Comparison of ENCODE assay signal across 1 cellular context in the genomic region with DNA sequence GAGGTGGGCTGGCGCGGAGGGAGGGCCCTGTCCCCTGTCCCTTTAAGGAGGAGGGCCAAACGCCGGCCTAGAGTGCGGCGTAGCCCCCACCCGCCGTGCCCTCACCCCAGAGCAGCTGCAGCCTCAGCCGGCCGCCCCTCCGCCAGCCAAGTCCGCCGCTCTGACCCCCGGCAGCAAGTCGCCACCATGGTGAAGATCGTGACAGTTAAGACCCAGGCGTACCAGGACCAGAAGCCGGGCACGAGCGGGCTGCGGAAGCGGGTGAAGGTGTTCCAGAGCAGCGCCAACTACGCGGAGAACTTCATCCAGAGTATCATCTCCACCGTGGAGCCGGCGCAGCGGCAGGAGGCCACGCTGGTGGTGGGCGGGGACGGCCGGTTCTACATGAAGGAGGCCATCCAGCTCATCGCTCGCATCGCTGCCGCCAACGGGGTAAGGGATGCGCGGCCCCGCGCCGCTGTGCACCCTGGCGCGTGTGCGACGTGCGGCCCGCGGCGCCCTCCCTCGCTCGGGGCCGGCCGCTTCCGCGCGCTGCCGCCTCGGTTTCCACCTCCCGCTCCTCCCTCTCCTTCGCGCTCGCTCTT.
TF ChIP-seq lines count a peak whose summit lies in the region.

A gene (plus strand): TSS at position 109 of the 584 bp plus-strand sequence. CDS start 78 bp downstream, at position 187.

TF ChIP-seq in HepG2, 621 proteins besides CTCF, POLR2A, EP300 and RAD21 (continued from another document and continues in another):
- TF ChIP-seq, protein P1, sequence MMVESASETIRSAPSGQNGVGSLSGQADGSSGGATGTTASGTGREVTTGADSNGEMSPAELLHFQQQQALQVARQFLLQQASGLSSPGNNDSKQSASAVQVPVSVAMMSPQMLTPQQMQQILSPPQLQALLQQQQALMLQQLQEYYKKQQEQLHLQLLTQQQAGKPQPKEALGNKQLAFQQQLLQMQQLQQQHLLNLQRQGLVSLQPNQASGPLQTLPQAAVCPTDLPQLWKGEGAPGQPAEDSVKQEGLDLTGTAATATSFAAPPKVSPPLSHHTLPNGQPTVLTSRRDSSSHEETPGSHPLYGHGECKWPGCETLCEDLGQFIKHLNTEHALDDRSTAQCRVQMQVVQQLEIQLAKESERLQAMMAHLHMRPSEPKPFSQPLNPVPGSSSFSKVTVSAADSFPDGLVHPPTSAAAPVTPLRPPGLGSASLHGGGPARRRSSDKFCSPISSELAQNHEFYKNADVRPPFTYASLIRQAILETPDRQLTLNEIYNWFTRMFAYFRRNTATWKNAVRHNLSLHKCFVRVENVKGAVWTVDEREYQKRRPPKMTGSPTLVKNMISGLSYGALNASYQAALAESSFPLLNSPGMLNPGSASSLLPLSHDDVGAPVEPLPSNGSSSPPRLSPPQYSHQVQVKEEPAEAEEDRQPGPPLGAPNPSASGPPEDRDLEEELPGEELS (CRISPR knock-in tag; IDR thresholded peaks at IDR 0.05): no peak; the same call in 1 of the 2 replicates
- TF ChIP-seq XRCC5 (optimal IDR thresholded peaks at IDR 0.05; ENCODE audit: low read length): peak; percentile 14
- peak; percentile 92; the same call in 1 of the 2 replicates for TF ChIP-seq ZSCAN31 (CRISPR knock-in tag; IDR thresholded peaks at IDR 0.05; ENCODE audit: low read depth)
- no peak for TF ChIP-seq ZNF17 (CRISPR knock-in tag; IDR thresholded peaks at IDR 0.05)
- TF ChIP-seq ZNF33A (CRISPR knock-in tag; IDR thresholded peaks at IDR 0.05; ENCODE audit: borderline replicate concordance): 0 out of 2 replicates have a peak, but pooled peaks have one; percentile 51
- TF ChIP-seq SALL1 (CRISPR knock-in tag; IDR thresholded peaks at IDR 0.05): peak; percentile 65; the same call in 1 of the 2 replicates
- no peak; the same call in 1 of the 2 replicates for TF ChIP-seq ZNF136 (CRISPR knock-in tag; IDR thresholded peaks at IDR 0.05; ENCODE audit: low read depth)
- TF ChIP-seq, protein P2, sequence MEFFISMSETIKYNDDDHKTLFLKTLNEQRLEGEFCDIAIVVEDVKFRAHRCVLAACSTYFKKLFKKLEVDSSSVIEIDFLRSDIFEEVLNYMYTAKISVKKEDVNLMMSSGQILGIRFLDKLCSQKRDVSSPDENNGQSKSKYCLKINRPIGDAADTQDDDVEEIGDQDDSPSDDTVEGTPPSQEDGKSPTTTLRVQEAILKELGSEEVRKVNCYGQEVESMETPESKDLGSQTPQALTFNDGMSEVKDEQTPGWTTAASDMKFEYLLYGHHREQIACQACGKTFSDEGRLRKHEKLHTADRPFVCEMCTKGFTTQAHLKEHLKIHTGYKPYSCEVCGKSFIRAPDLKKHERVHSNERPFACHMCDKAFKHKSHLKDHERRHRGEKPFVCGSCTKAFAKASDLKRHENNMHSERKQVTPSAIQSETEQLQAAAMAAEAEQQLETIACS (CRISPR knock-in tag; IDR thresholded peaks at IDR 0.05): peak; percentile 87
- TF ChIP-seq, protein P3, sequence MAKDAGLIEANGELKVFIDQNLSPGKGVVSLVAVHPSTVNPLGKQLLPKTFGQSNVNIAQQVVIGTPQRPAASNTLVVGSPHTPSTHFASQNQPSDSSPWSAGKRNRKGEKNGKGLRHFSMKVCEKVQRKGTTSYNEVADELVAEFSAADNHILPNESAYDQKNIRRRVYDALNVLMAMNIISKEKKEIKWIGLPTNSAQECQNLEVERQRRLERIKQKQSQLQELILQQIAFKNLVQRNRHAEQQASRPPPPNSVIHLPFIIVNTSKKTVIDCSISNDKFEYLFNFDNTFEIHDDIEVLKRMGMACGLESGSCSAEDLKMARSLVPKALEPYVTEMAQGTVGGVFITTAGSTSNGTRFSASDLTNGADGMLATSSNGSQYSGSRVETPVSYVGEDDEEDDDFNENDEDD (CRISPR knock-in tag; IDR thresholded peaks at IDR 0.05; ENCODE audit: borderline replicate concordance): peak; percentile 59; the same call in 1 of the 2 replicates
- 0 out of 2 replicates have a peak, but pooled peaks have one; percentile 22 for TF ChIP-seq GATAD1 (CRISPR knock-in tag; IDR thresholded peaks at IDR 0.05)
- TF ChIP-seq ZNF383 (CRISPR knock-in tag; IDR thresholded peaks at IDR 0.05; ENCODE audit: borderline replicate concordance): no peak
- TF ChIP-seq ZNF3 (CRISPR knock-in tag; IDR thresholded peaks at IDR 0.05): peak; percentile 62; the same call in 1 of the 2 replicates
- TF ChIP-seq, protein P4, sequence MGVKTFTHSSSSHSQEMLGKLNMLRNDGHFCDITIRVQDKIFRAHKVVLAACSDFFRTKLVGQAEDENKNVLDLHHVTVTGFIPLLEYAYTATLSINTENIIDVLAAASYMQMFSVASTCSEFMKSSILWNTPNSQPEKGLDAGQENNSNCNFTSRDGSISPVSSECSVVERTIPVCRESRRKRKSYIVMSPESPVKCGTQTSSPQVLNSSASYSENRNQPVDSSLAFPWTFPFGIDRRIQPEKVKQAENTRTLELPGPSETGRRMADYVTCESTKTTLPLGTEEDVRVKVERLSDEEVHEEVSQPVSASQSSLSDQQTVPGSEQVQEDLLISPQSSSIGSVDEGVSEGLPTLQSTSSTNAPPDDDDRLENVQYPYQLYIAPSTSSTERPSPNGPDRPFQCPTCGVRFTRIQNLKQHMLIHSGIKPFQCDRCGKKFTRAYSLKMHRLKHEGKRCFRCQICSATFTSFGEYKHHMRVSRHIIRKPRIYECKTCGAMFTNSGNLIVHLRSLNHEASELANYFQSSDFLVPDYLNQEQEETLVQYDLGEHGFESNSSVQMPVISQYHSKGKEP (CRISPR knock-in tag; IDR thresholded peaks at IDR 0.05): no peak
- peak; percentile 67; the same call in 1 of the 2 replicates for TF ChIP-seq TOPORS (CRISPR knock-in tag; IDR thresholded peaks at IDR 0.05)
- TF ChIP-seq, protein P5, sequence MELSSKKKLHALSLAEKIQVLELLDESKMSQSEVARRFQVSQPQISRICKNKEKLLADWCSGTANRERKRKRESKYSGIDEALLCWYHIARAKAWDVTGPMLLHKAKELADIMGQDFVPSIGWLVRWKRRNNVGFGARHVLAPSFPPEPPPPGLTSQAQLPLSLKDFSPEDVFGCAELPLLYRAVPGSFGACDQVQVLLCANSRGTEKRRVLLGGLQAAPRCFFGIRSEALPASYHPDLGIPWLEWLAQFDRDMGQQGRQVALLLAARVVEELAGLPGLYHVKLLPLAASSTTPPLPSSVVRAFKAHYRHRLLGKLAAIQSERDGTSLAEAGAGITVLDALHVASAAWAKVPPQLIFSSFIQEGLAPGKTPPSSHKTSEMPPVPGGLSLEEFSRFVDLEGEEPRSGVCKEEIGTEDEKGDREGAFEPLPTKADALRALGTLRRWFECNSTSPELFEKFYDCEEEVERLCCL (CRISPR knock-in tag; IDR thresholded peaks at IDR 0.05; ENCODE audit: borderline replicate concordance): 0 out of 2 replicates have a peak, but pooled peaks have one; percentile 14
- TF ChIP-seq, protein P6, sequence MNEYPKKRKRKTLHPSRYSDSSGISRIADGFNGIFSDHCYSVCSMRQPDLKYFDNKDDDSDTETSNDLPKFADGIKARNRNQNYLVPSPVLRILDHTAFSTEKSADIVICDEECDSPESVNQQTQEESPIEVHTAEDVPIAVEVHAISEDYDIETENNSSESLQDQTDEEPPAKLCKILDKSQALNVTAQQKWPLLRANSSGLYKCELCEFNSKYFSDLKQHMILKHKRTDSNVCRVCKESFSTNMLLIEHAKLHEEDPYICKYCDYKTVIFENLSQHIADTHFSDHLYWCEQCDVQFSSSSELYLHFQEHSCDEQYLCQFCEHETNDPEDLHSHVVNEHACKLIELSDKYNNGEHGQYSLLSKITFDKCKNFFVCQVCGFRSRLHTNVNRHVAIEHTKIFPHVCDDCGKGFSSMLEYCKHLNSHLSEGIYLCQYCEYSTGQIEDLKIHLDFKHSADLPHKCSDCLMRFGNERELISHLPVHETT (CRISPR knock-in tag; conservative IDR thresholded peaks at IDR 0.05): 0 out of 2 replicates have a peak, but pooled peaks have one; percentile 48
- no peak for TF ChIP-seq SMYD3 (CRISPR knock-in tag; IDR thresholded peaks at IDR 0.05)
- TF ChIP-seq GLI4 (CRISPR knock-in tag; IDR thresholded peaks at IDR 0.05; ENCODE audit: borderline replicate concordance): 0 out of 2 replicates have a peak, but pooled peaks have one; percentile 60
- TF ChIP-seq LCORL (IDR thresholded peaks at IDR 0.05): no peak
- TF ChIP-seq LCORL (CRISPR knock-in tag; IDR thresholded peaks at IDR 0.05): 0 out of 2 replicates have a peak, but pooled peaks have one; percentile 13
- TF ChIP-seq ZNF891 (CRISPR knock-in tag; IDR thresholded peaks at IDR 0.05): no peak
- TF ChIP-seq, protein P7, sequence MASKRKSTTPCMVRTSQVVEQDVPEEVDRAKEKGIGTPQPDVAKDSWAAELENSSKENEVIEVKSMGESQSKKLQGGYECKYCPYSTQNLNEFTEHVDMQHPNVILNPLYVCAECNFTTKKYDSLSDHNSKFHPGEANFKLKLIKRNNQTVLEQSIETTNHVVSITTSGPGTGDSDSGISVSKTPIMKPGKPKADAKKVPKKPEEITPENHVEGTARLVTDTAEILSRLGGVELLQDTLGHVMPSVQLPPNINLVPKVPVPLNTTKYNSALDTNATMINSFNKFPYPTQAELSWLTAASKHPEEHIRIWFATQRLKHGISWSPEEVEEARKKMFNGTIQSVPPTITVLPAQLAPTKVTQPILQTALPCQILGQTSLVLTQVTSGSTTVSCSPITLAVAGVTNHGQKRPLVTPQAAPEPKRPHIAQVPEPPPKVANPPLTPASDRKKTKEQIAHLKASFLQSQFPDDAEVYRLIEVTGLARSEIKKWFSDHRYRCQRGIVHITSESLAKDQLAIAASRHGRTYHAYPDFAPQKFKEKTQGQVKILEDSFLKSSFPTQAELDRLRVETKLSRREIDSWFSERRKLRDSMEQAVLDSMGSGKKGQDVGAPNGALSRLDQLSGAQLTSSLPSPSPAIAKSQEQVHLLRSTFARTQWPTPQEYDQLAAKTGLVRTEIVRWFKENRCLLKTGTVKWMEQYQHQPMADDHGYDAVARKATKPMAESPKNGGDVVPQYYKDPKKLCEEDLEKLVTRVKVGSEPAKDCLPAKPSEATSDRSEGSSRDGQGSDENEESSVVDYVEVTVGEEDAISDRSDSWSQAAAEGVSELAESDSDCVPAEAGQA (IDR thresholded peaks at IDR 0.05; ENCODE audit: low read depth): 0 out of 2 replicates have a peak, but pooled peaks have one; percentile 16
- TF ChIP-seq, protein P7 (CRISPR knock-in tag; IDR thresholded peaks at IDR 0.05; ENCODE audit: borderline replicate concordance): no peak
- TF ChIP-seq SRSF1 (optimal IDR thresholded peaks at IDR 0.05; ENCODE audit: low read depth, low read length): peak; percentile 40
- TF ChIP-seq, protein P8, sequence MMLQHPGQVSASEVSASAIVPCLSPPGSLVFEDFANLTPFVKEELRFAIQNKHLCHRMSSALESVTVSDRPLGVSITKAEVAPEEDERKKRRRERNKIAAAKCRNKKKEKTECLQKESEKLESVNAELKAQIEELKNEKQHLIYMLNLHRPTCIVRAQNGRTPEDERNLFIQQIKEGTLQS (CRISPR knock-in tag; IDR thresholded peaks at IDR 0.05): peak; percentile 44; the same call in 1 of the 2 replicates
- TF ChIP-seq, protein P9, sequence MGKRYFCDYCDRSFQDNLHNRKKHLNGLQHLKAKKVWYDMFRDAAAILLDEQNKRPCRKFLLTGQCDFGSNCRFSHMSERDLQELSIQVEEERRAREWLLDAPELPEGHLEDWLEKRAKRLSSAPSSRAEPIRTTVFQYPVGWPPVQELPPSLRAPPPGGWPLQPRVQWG (CRISPR knock-in tag; IDR thresholded peaks at IDR 0.05; ENCODE audit: borderline replicate concordance, low read depth): no peak
- TF ChIP-seq, protein P10, sequence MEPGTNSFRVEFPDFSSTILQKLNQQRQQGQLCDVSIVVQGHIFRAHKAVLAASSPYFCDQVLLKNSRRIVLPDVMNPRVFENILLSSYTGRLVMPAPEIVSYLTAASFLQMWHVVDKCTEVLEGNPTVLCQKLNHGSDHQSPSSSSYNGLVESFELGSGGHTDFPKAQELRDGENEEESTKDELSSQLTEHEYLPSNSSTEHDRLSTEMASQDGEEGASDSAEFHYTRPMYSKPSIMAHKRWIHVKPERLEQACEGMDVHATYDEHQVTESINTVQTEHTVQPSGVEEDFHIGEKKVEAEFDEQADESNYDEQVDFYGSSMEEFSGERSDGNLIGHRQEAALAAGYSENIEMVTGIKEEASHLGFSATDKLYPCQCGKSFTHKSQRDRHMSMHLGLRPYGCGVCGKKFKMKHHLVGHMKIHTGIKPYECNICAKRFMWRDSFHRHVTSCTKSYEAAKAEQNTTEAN (CRISPR knock-in tag; conservative IDR thresholded peaks at IDR 0.05): 0 out of 2 replicates have a peak, but pooled peaks have one; percentile 21
- TF ChIP-seq ZNF781 (CRISPR knock-in tag; IDR thresholded peaks at IDR 0.05; ENCODE audit: borderline replicate concordance, not compliant biosample characterization): peak; percentile 42
- TF ChIP-seq DR1 (CRISPR knock-in tag; IDR thresholded peaks at IDR 0.05): 0 out of 2 replicates have a peak, but pooled peaks have one; percentile 35
- peak; percentile 12; the same call in 1 of the 2 replicates for TF ChIP-seq SP5 (CRISPR knock-in tag; IDR thresholded peaks at IDR 0.05; ENCODE audit: borderline replicate concordance, low read depth)
- TF ChIP-seq, protein P11, sequence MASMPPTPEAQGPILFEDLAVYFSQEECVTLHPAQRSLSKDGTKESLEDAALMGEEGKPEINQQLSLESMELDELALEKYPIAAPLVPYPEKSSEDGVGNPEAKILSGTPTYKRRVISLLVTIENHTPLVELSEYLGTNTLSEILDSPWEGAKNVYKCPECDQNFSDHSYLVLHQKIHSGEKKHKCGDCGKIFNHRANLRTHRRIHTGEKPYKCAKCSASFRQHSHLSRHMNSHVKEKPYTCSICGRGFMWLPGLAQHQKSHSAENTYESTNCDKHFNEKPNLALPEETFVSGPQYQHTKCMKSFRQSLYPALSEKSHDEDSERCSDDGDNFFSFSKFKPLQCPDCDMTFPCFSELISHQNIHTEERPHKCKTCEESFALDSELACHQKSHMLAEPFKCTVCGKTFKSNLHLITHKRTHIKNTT (CRISPR knock-in tag; IDR thresholded peaks at IDR 0.05): no peak
